In genomic region chr7:28520074-28521015, GRCh38 we compare ENCODE assay signal across 23 cellular contexts.
DNase-seq lines count a peak whose midpoint lies in the region; ATAC-seq, FAIRE-seq and TF ChIP-seq lines count a peak whose summit lies in the region.
"Had no signal": no experiment of that assay in that cellular context is flagged by ENCODE, and none has a peak within 500 bp of the region (broad histone marks: within the 10 kb centered on the region; RNA-seq: fewer than 3 reads in every experiment).

No MANE protein-coding gene starts in this region.

- H3K79me2 ChIP-seq in SK-N-SH (ENCODE audit: insufficient read depth) (no peaks in the 10 kb centered on the region), keratinocyte (ENCODE audit: control insufficient read depth, insufficient read depth, low read length) (no peaks in the 10 kb centered on the region)

- WGBS in SK-N-SH (ENCODE audit: low lambda C conversion rate) = 52% methylated on average over 9 of the region's 9 CpGs
- 71% methylated on average over 8 of the region's 9 CpGs for WGBS in mesenchymal stem cell
- WGBS in small intestine, 3 donors = 24 to 44% (median 29%) methylated on average over 9 of the region's 9 CpGs

- H2BK120ac ChIP-seq in mesenchymal stem cell (ENCODE audit: low read depth, low read length) = no peak overlapping the region

- no peaks in the 10 kb centered on the region for H3K9me3 ChIP-seq in SK-N-SH
- no peaks in the 10 kb centered on the region for H3K9me3 ChIP-seq in keratinocyte (ENCODE audit: control insufficient read depth, low read depth, low read length)
- H3K9me3 ChIP-seq in mesenchymal stem cell (ENCODE audit: control insufficient read depth, low read length) = no peaks in the 10 kb centered on the region
- no peaks in the 10 kb centered on the region for H3K9me3 ChIP-seq in small intestine (ENCODE audit: control insufficient read depth, low read depth)
- H3K9me3 ChIP-seq: SJCRH30 had no signal

- H3K23ac ChIP-seq in mesenchymal stem cell (ENCODE audit: low read length in 2 of 2) = no peak overlapping the region

- H3K4me1 ChIP-seq in SK-N-SH (ENCODE audit: control insufficient read depth in 1 of 2, insufficient read depth in 2 of 2, low read depth in 1 of 2, low read length in 1 of 2) = peaks cover 0 to 17% of the 10 kb centered on the region in 2 experiments; a peak in 2 of 4 replicates
- no peaks in the 10 kb centered on the region for H3K4me1 ChIP-seq in keratinocyte (ENCODE audit: control insufficient read depth, extremely low read depth, insufficient read depth, low read length)
- peaks cover 6% of the 10 kb centered on the region for H3K4me1 ChIP-seq in mesenchymal stem cell (ENCODE audit: control insufficient read depth, insufficient read depth, low read depth, low read length)
- H3K4me1 ChIP-seq in small intestine (ENCODE audit: control insufficient read depth in 2 of 2, insufficient read depth in 1 of 2, low read depth in 1 of 2, low read length in 1 of 2) = no peaks in the 10 kb centered on the region

- no peak overlapping the region for H3K27ac ChIP-seq in SK-N-SH (ENCODE audit: low read depth in 2 of 2, low read length in 1 of 2)
- no peak overlapping the region for H3K27ac ChIP-seq in keratinocyte (ENCODE audit: control insufficient read depth, insufficient read depth, low read length)
- no peak overlapping the region for H3K27ac ChIP-seq in mesenchymal stem cell (ENCODE audit: low read length, poor library complexity, severe bottlenecking)
- no peak overlapping the region for H3K27ac ChIP-seq in small intestine (ENCODE audit: low read depth in 1 of 2, low read length in 1 of 2)
- H3K27ac ChIP-seq: GM23248, SJCRH30, skin epidermis had no signal

- H3K79me1 ChIP-seq in mesenchymal stem cell (replicated peaks; ENCODE audit: low read length, poor library complexity, severe bottlenecking) = peaks cover 2% of the 10 kb centered on the region

- no peaks in the 10 kb centered on the region for H3K9me2 ChIP-seq in SK-N-SH

- CTCF ChIA-PET in SK-N-SH (lab: Yijun Ruan, JAX) = interaction anchor here (0.9 to 2.8 kb wide), 6 partner anchors 10 to 402 kb away, joined by 3 to 13 read pairs (median 4); no protein-coding TSS in a partner anchor

- intact Hi-C loops in left ventricle myocardium superior (cut with micrococcal nuclease) (no loop called here), Right ventricle myocardium inferior (cut with DNase I) (no loop called here)

- H3K4me2 ChIP-seq in SK-N-SH (no peak overlapping the region), keratinocyte (ENCODE audit: control insufficient read depth, extremely low read depth, insufficient read depth, low read depth, low read length) (no peak overlapping the region), mesenchymal stem cell (ENCODE audit: low read length, poor library complexity, severe bottlenecking) (no peak overlapping the region)

- H2AFZ ChIP-seq in SK-N-SH (ENCODE audit: low read depth) (no peak overlapping the region), keratinocyte (ENCODE audit: control insufficient read depth, low read length) (no peak overlapping the region), mesenchymal stem cell (ENCODE audit: low read depth, low read length) (no peak overlapping the region)
- H2AFZ ChIP-seq: GM23248 had no signal

- no peak overlapping the region for H2BK12ac ChIP-seq in mesenchymal stem cell (ENCODE audit: low read length in 2 of 2)

- peak in 1 of 2 experiments; percentile 71; a peak in 2 of 4 replicates for TF ChIP-seq EP300 in SK-N-SH (IDR thresholded peaks at IDR 0.05; ENCODE audit: borderline replicate concordance in 1 of 2, low read depth in 1 of 2, low read length in 1 of 2)

- no peak overlapping the region for H2BK15ac ChIP-seq in mesenchymal stem cell (ENCODE audit: low read depth, poor library complexity, severe bottlenecking)

- H3K27me3 ChIP-seq in SK-N-SH (ENCODE audit: insufficient read depth) (no peaks in the 10 kb centered on the region), keratinocyte (ENCODE audit: control insufficient read depth, extremely low read depth, insufficient read depth, low read length) (no peaks in the 10 kb centered on the region), mesenchymal stem cell (ENCODE audit: control insufficient read depth in 1 of 2, insufficient read depth in 1 of 2, low read length in 2 of 2) (no peaks in the 10 kb centered on the region), small intestine (ENCODE audit: control insufficient read depth in 2 of 2, insufficient read depth in 2 of 2, low read length in 2 of 2) (no peaks in the 10 kb centered on the region)
- H3K27me3 ChIP-seq: SJCRH30 had no signal

- H3K14ac ChIP-seq in mesenchymal stem cell (ENCODE audit: low read length in 2 of 2) = no peak overlapping the region

- H4K20me1 ChIP-seq in SK-N-SH (ENCODE audit: insufficient read depth) = no peaks in the 10 kb centered on the region
- H4K20me1 ChIP-seq in keratinocyte (ENCODE audit: control insufficient read depth, extremely low read depth, insufficient read depth, low read length) = no peaks in the 10 kb centered on the region

- H3K18ac ChIP-seq in mesenchymal stem cell (ENCODE audit: low read depth in 1 of 2, low read length in 2 of 2) = no peak overlapping the region

- no peak overlapping the region for H2AK5ac ChIP-seq in mesenchymal stem cell (ENCODE audit: low read length, severe bottlenecking)

- DNase-seq in left ventricle myocardium superior (no peak), Right ventricle myocardium inferior (ENCODE audit: missing footprints) (no peak), SK-N-SH (no peak), keratinocyte (ENCODE audit: low read depth, low spot score) (no peak), NCI-H146 (lab: John Stamatoyannopoulos, UW) (no peak), NCI-H1930 (lab: John Stamatoyannopoulos, UW) (no peak), mesenchymal stem cell (no peak), small intestine (no peak)
- DNase-seq: activated CD4-positive, alpha-beta T cell treated with anti-CD3 and anti-CD28 coated beads, Interleukin-2, amount 50 U/mL, for 1 hour; activated CD8-positive, alpha-beta memory T cell treated with anti-CD3 and anti-CD28 coated beads, Interleukin-2, amount 50 U/mL, for 4 hours; CD4-positive, alpha-beta T cell; GF-D8; GM23248; islet precursor cell; mesendoderm; MM.1S; natural killer cell; NCI-H1694; NCI-H446 treated with DMSO at 0.1 percent for 48 hours; stimulated activated naive CD4-positive, alpha-beta T cell treated with Interleukin-2 at 50 U/mL for 16 hours had no signal

- TF ChIP-seq CTCF in SK-N-SH (IDR thresholded peaks at IDR 0.05) = no peak
- no peak for TF ChIP-seq CTCF in keratinocyte (optimal IDR thresholded peaks at IDR 0.05 in 1 of 3, IDR thresholded peaks at IDR 0.05 in 1 of 3, conservative IDR thresholded peaks at IDR 0.05 in 1 of 3; ENCODE audit: extremely low read depth in 1 of 3, insufficient read depth in 2 of 3, low read length in 3 of 3)

- TF ChIP-seq RAD21 in SK-N-SH (IDR thresholded peaks at IDR 0.05; ENCODE audit: low read length) = peak; percentile 4; the same call in 1 of the 2 replicates

- ATAC-seq in left ventricle myocardium superior (peak; percentile 76), Right ventricle myocardium inferior (no peak)
- ATAC-seq: natural killer cell had no signal

- POLR2A ChIA-PET in SK-N-SH (lab: Yijun Ruan, JAX) = no interaction called here

- no peak overlapping the region for H2BK5ac ChIP-seq in mesenchymal stem cell (ENCODE audit: low read depth, low read length, poor library complexity, severe bottlenecking)

- no peak overlapping the region for H3K4me3 ChIP-seq in SK-N-SH (ENCODE audit: low read depth in 2 of 2, low read length in 1 of 2)
- no peak overlapping the region for H3K4me3 ChIP-seq in keratinocyte (ENCODE audit: control insufficient read depth in 2 of 3, extremely low read depth in 1 of 3, insufficient read depth in 2 of 3, low read depth in 1 of 3, low read length in 3 of 3)
- H3K4me3 ChIP-seq in mesenchymal stem cell (ENCODE audit: insufficient read depth in 1 of 2, low read depth in 1 of 2, low read length in 2 of 2) = no peak overlapping the region
- H3K4me3 ChIP-seq in small intestine (ENCODE audit: low read depth in 1 of 2, low read length in 2 of 2) = no peak overlapping the region
- H3K4me3 ChIP-seq: GM23248, SJCRH30, skin epidermis had no signal

- no peaks in the 10 kb centered on the region for H3F3A ChIP-seq in SK-N-SH (replicated peaks; ENCODE audit: insufficient read depth)

- H3K9ac ChIP-seq in SK-N-SH = no peak overlapping the region
- no peak overlapping the region for H3K9ac ChIP-seq in keratinocyte (ENCODE audit: control insufficient read depth, extremely low read depth, insufficient read depth, low read length)
- H3K9ac ChIP-seq in mesenchymal stem cell (ENCODE audit: low read length) = no peak overlapping the region
- H3K9ac ChIP-seq: GM23248 had no signal

- dilution Hi-C loops in keratinocyte (cut with MboI; ENCODE audit: extremely low pct_ligation_motif_present, low sequenced_read_pairs) = no loop called here

- H3K36me3 ChIP-seq in SK-N-SH (replicated peaks in 1 of 2; ENCODE audit: control insufficient read depth in 1 of 2, insufficient read depth in 2 of 2, low read length in 1 of 2) = no peaks in the 10 kb centered on the region
- no peaks in the 10 kb centered on the region for H3K36me3 ChIP-seq in keratinocyte (ENCODE audit: control insufficient read depth in 2 of 2, extremely low read depth in 1 of 2, insufficient read depth in 2 of 2, low read length in 2 of 2)
- peaks cover 0 to 6% of the 10 kb centered on the region in 2 experiments for H3K36me3 ChIP-seq in mesenchymal stem cell (ENCODE audit: control insufficient read depth in 1 of 2, insufficient read depth in 2 of 2, low read depth in 1 of 2, low read length in 2 of 2)
- no peaks in the 10 kb centered on the region for H3K36me3 ChIP-seq in small intestine (ENCODE audit: control insufficient read depth in 2 of 2, insufficient read depth in 2 of 2, low read length in 2 of 2)
- H3K36me3 ChIP-seq: SJCRH30 had no signal

- H3K9me1 ChIP-seq in keratinocyte (ENCODE audit: control insufficient read depth, extremely low read depth, insufficient read depth, low read length) = no peaks in the 10 kb centered on the region

- H3K4ac ChIP-seq in mesenchymal stem cell (ENCODE audit: low read depth in 1 of 2, low read length in 2 of 2) = no peak overlapping the region

- FAIRE-seq in keratinocyte (lab: Jason Lieb, UNC) (peak; percentile 57), small intestine (lab: Jason Lieb, UNC) (no peak)
- FAIRE-seq: GM19239 had no signal

- no peak overlapping the region for H4K91ac ChIP-seq in mesenchymal stem cell (ENCODE audit: low read length)

- H4K8ac ChIP-seq in mesenchymal stem cell (ENCODE audit: low read length) = no peak overlapping the region

TF ChIP-seq in SK-N-SH, 30 proteins besides CTCF, POLR2A, EP300 and RAD21 (continues in another document):
- TF ChIP-seq CHD2 (IDR thresholded peaks at IDR 0.05; ENCODE audit: low read length, partially characterized antibody) (peak; percentile 10), FOXJ3 (CRISPR knock-in tag; IDR thresholded peaks at IDR 0.05) (peak; percentile 44; the same call in 1 of the 2 replicates)
